ENCODE assay signal across 8 cellular contexts in the genomic region with DNA sequence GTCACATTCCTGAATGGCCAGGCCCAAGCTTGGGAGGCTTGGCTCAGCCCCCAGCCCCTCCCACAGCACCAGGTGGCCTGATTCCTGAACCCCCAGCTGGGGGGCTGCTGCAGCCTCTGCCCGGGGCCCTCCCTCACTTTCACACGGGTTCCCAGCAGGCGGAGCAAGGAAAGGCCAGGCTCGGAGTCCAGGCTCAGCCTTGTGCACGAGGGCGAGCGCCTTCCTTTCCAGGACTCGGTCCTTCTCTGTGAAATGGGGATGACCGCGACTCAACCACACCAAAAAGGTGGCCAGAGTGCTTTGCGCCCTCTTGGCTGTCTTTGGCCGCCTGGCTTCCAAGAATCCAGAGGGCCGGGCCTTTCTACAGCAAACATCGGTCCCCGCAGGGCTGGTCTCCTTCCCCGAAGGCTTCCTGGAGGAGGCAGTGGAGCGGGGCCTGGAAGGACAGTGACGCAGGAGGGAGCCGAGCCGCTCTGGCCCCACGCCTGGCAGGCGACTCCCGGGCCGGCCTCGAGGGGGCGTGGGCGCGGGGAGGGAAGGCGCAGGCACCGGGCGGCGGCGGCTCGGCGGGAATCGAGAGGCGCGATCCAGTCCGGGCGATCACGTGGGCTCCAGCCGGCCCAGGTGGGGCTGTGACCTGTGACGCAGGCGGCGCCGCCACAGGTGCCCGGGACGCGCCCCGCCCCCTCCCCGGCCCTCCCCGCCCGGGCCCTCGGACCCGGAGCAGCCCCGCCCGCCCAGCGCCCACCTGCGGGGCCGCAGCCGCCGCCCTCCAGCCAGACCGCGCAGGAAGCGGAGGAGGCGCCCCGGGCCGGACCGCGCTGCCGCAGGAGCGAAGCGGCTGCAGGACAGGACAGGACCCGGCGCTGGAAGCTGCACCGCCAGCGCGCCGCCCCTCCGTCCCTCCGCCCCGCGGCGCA. TPM values are rescaled to one million over a fixed set of nuclear protein-coding genes. Genes with fewer than 3 reads are reported as not detected.
A peak's percentile ranks its signal among the peaks of the same experiment; 100 is the strongest.
DNase-seq lines count a peak whose midpoint lies in the region; ATAC-seq and TF ChIP-seq lines count a peak whose summit lies in the region.

Gene ARHGEF16, plus strand, starts transcription at position 775 of the 920 bp plus-strand sequence. CDS start 8,420 bp downstream, outside the sequence.

- H4K91ac ChIP-seq in trophoblast cell (ENCODE audit: low read depth, low read length) = peak within 1 kb of the TSS; percentile 82

- H3K27me3 ChIP-seq in heart left ventricle (peaks cover 0 to 25% (median 4%) of the 10 kb centered on the region in 9 donors), trophoblast cell (ENCODE audit: insufficient read depth, low read length) (no peaks in the 10 kb centered on the region)

- H4K12ac ChIP-seq in trophoblast cell (ENCODE audit: low read depth, low read length) = no peak within 1 kb of the TSS

- ATAC-seq in heart left ventricle (peak in 3 of 4 donors; percentile 53 to 71 (median 64)), HG02973 (IDR thresholded peaks at IDR 0.05; ENCODE audit: unreplicated experiment) (no peak)

- intact Hi-C loops in heart left ventricle (cut with DNase I) = loop anchor here (1.0 to 5.0 kb wide), 10 partner anchors 17 to 168 kb away; no protein-coding TSS in a partner anchor
- intact Hi-C loops in activated T-helper 2 cell treated with anti-CD3 and anti-CD28 coated beads, Interferon-gamma antibody, Interleukin-2, Interleukin-4, amounts not matched to agents 10 μg/mL and 5 μg/mL and 100 μg/mL, durations not matched to agents 14 hours and 24 hours and 36 hours (cut with micrococcal nuclease) = loop anchor here (2.0 kb wide), 1 partner anchor 31 kb away; no protein-coding TSS in a partner anchor

- H3K9me3 ChIP-seq in heart left ventricle = peaks cover 0 to 3% (median 0%) of the 10 kb centered on the region in 12 donors
- H3K9me3 ChIP-seq in trophoblast cell (ENCODE audit: insufficient read depth, low read depth, low read length) = no peaks in the 10 kb centered on the region

- peaks cover 8% of the 10 kb centered on the region for H3K79me1 ChIP-seq in trophoblast cell (ENCODE audit: low read length)

- DNase-seq in activated gamma-delta T cell treated with Interleukin-2 at 50 U/mL for 16 hours (peak; percentile 21), activated gamma-delta T cell (lab: John Stamatoyannopoulos, UW) (no peak), NCI-H345 (lab: John Stamatoyannopoulos, UW) (peak; percentile 89), heart left ventricle (peak; percentile 46 to 79 (median 50)), trophoblast cell (peak; percentile 90 to 94)
- DNase-seq in activated T-helper 2 cell treated with anti-CD3 and anti-CD28 coated beads, Interferon-gamma antibody, Interleukin-2, Interleukin-4, amounts not matched to agents 10 μg/mL and 5 μg/mL and 100 μg/mL, durations not matched to agents 14 hours and 24 hours and 36 hours (ENCODE audit: low spot score) = no peak

- H4K8ac ChIP-seq in trophoblast cell (ENCODE audit: low read depth, low read length) = peak within 1 kb of the TSS; percentile 72

- peak within 1 kb of the TSS; percentile 57 for H2AFZ ChIP-seq in trophoblast cell (ENCODE audit: insufficient read depth, low read length, poor library complexity)

- H2BK120ac ChIP-seq in trophoblast cell (ENCODE audit: insufficient read depth, low read length, poor library complexity) = peak within 1 kb of the TSS; percentile 11

- H2BK12ac ChIP-seq in trophoblast cell (ENCODE audit: low read length) = peak within 1 kb of the TSS; percentile 47

- no peak within 1 kb of the TSS for H3K9ac ChIP-seq in trophoblast cell (ENCODE audit: low read length)

- no peaks in the 10 kb centered on the region for H3K36me3 ChIP-seq in heart left ventricle
- no peaks in the 10 kb centered on the region for H3K36me3 ChIP-seq in trophoblast cell (ENCODE audit: control insufficient read depth in 1 of 2, insufficient read depth in 2 of 2, low read length in 2 of 2)

- TF ChIP-seq CTCF in heart left ventricle (IDR thresholded peaks at IDR 0.05) = peak in 11 of 12 donors; percentile 24 to 55 (median 43)

- H3K14ac ChIP-seq in trophoblast cell (ENCODE audit: low read length) = peak within 1 kb of the TSS; percentile 55

- H3K27me3 Mint-ChIP-seq in activated naive CD4-positive, alpha-beta T cell treated with anti-CD3 and anti-CD28 coated beads, Interleukin-2, amount 50 U/mL, for 24 hours = peaks cover 1% of the 10 kb centered on the region
- H3K27me3 Mint-ChIP-seq in activated T-helper 2 cell treated with anti-CD3 and anti-CD28 coated beads, Interferon-gamma antibody, Interleukin-2, Interleukin-4, amounts not matched to agents 10 μg/mL and 5 μg/mL and 100 μg/mL, durations not matched to agents 14 hours and 24 hours and 36 hours (ENCODE audit: low read depth) = peaks cover 11% of the 10 kb centered on the region

- peak within 1 kb of the TSS; percentile 82 for H3K4me2 ChIP-seq in trophoblast cell (ENCODE audit: low read length)

- H3K4me1 ChIP-seq in heart left ventricle (peaks cover 0 to 39% (median 15%) of the 10 kb centered on the region in 12 donors), trophoblast cell (ENCODE audit: control insufficient read depth in 1 of 2, insufficient read depth in 2 of 2, low read length in 2 of 2) (peaks cover 8 to 18% of the 10 kb centered on the region in 2 experiments)

- no peaks in the 10 kb centered on the region for H3K9me3 Mint-ChIP-seq in activated naive CD4-positive, alpha-beta T cell treated with anti-CD3 and anti-CD28 coated beads, Interleukin-2, amount 50 U/mL, for 24 hours
- H3K9me3 Mint-ChIP-seq in activated T-helper 2 cell treated with anti-CD3 and anti-CD28 coated beads, Interferon-gamma antibody, Interleukin-2, Interleukin-4, amounts not matched to agents 10 μg/mL and 5 μg/mL and 100 μg/mL, durations not matched to agents 14 hours and 24 hours and 36 hours = no peaks in the 10 kb centered on the region

- peak within 1 kb of the TSS; percentile 52 for H3K18ac ChIP-seq in trophoblast cell (ENCODE audit: low read length)

- H3K23ac ChIP-seq in trophoblast cell (ENCODE audit: low read length) = no peak within 1 kb of the TSS

- H3K36me3 Mint-ChIP-seq in activated naive CD4-positive, alpha-beta T cell treated with anti-CD3 and anti-CD28 coated beads, Interleukin-2, amount 50 U/mL, for 24 hours = no peaks in the 10 kb centered on the region
- no peaks in the 10 kb centered on the region for H3K36me3 Mint-ChIP-seq in activated T-helper 2 cell treated with anti-CD3 and anti-CD28 coated beads, Interferon-gamma antibody, Interleukin-2, Interleukin-4, amounts not matched to agents 10 μg/mL and 5 μg/mL and 100 μg/mL, durations not matched to agents 14 hours and 24 hours and 36 hours (ENCODE audit: low read depth)

- H3K79me2 ChIP-seq in trophoblast cell (ENCODE audit: control insufficient read depth, insufficient read depth, low read length, poor library complexity) = peaks cover 2% of the 10 kb centered on the region

- TF ChIP-seq POLR2A in heart left ventricle (IDR thresholded peaks at IDR 0.05) = no peak

- peak within 1 kb of the TSS; percentile 71 for H3K4me3 Mint-ChIP-seq in activated naive CD4-positive, alpha-beta T cell treated with anti-CD3 and anti-CD28 coated beads, Interleukin-2, amount 50 U/mL, for 24 hours
- H3K4me3 Mint-ChIP-seq in activated T-helper 2 cell treated with anti-CD3 and anti-CD28 coated beads, Interferon-gamma antibody, Interleukin-2, Interleukin-4, amounts not matched to agents 10 μg/mL and 5 μg/mL and 100 μg/mL, durations not matched to agents 14 hours and 24 hours and 36 hours (ENCODE audit: low read depth) = no peak within 1 kb of the TSS

- no peak within 1 kb of the TSS for H3K4ac ChIP-seq in trophoblast cell (ENCODE audit: low read depth, low read length)

- WGBS in heart left ventricle, 4 donors = 4 to 13% (median 5%) methylated on average over 19 to 84 of the region's 84 CpGs
- no CpG with 5 or more reads among the region's 84 CpGs for WGBS in trophoblast cell (ENCODE audit: extremely low coverage, insufficient coverage, insufficient read length)

- H2BK5ac ChIP-seq in trophoblast cell (ENCODE audit: low read depth, low read length, poor library complexity) = peak within 1 kb of the TSS; percentile 57

- H3K4me1 Mint-ChIP-seq in activated naive CD4-positive, alpha-beta T cell treated with anti-CD3 and anti-CD28 coated beads, Interleukin-2, amount 50 U/mL, for 24 hours = no peaks in the 10 kb centered on the region
- H3K4me1 Mint-ChIP-seq in activated T-helper 2 cell treated with anti-CD3 and anti-CD28 coated beads, Interferon-gamma antibody, Interleukin-2, Interleukin-4, amounts not matched to agents 10 μg/mL and 5 μg/mL and 100 μg/mL, durations not matched to agents 14 hours and 24 hours and 36 hours (ENCODE audit: low read depth) = no peaks in the 10 kb centered on the region

- peak within 1 kb of the TSS; percentile 42 for H2AK5ac ChIP-seq in trophoblast cell (ENCODE audit: low read length)

- H3K27ac ChIP-seq in heart left ventricle (peak within 1 kb of the TSS in 3 of 12 donors; percentile 10 to 34 (median 28)), trophoblast cell (ENCODE audit: low read depth, low read length) (peak within 1 kb of the TSS; percentile 63)

- H3K27ac Mint-ChIP-seq in activated naive CD4-positive, alpha-beta T cell treated with anti-CD3 and anti-CD28 coated beads, Interleukin-2, amount 50 U/mL, for 24 hours = no peak within 1 kb of the TSS
- no peak within 1 kb of the TSS for H3K27ac Mint-ChIP-seq in activated T-helper 2 cell treated with anti-CD3 and anti-CD28 coated beads, Interferon-gamma antibody, Interleukin-2, Interleukin-4, amounts not matched to agents 10 μg/mL and 5 μg/mL and 100 μg/mL, durations not matched to agents 14 hours and 24 hours and 36 hours

- H3K4me3 ChIP-seq in heart left ventricle = peak within 1 kb of the TSS; percentile 39 to 66 (median 58)
- peak within 1 kb of the TSS; percentile 76 for H3K4me3 ChIP-seq in trophoblast cell (ENCODE audit: low read depth, low read length)

RNA-seq across cellular contexts. Expression of gene ARHGEF16, which starts in this region (rescaled TPM):
- 1 to 10 TPM in 2 of 9 donors, under 1 TPM in 7; 0.31 to 1.4 (median 0.51) TPM for total RNA-seq in heart left ventricle
- polyA plus RNA-seq in heart left ventricle = under 1 TPM; 0.43 to 0.76 TPM
- polyA plus RNA-seq in trophoblast cell (2013) = 6.2 and 6.3 TPM in 2 replicates
- total RNA-seq in activated T-helper 2 cell treated with anti-CD3 and anti-CD28 coated beads, Interferon-gamma antibody, Interleukin-2, Interleukin-4, amounts not matched to agents 10 μg/mL and 5 μg/mL and 100 μg/mL, durations not matched to agents 14 hours and 24 hours and 36 hours = not detected in 2 replicates

Comparison
In these comparisons a context has a peak if more than half of its experiments do, and no peak if none do; other contexts are left out.
1. DNase-seq: peak in activated gamma-delta T cell treated with Interleukin-2 at 50 U/mL for 16 hours (single experiment), NCI-H345 (single experiment), heart left ventricle (5 of 5) and trophoblast cell (2 of 2); none in activated gamma-delta T cell (single experiment) and activated T-helper 2 cell treated with anti-CD3 and anti-CD28 coated beads, Interferon-gamma antibody, Interleukin-2, Interleukin-4, amounts not matched to agents 10 μg/mL and 5 μg/mL and 100 μg/mL, durations not matched to agents 14 hours and 24 hours and 36 hours (single experiment).